Comparison of ENCODE assay signal across 1 cellular context in genomic region chr6:139894271-139894670, GRCh38.
TF ChIP-seq lines count a peak whose summit lies in the region.

No MANE protein-coding gene starts in this region.

TF ChIP-seq in H1, 55 proteins besides CTCF, POLR2A, EP300 and RAD21:
- TF ChIP-seq ATF2 (IDR thresholded peaks at IDR 0.05; ENCODE audit: low read length) (no peak), CBX5 (IDR thresholded peaks at IDR 0.05; ENCODE audit: low read depth, low read length) (no peak), TCF12 (IDR thresholded peaks at IDR 0.05; ENCODE audit: low read depth, low read length) (no peak), CHD7 (IDR thresholded peaks at IDR 0.05; ENCODE audit: insufficient replicate concordance, low read length) (no peak), RBBP5 (IDR thresholded peaks at IDR 0.05; ENCODE audit: borderline replicate concordance, low read depth, low read length) (no peak), SUZ12 (IDR thresholded peaks at IDR 0.05; ENCODE audit: low read length) (no peak), MAX (IDR thresholded peaks at IDR 0.05) (no peak), KDM5A (IDR thresholded peaks at IDR 0.05; ENCODE audit: low read length) (no peak), MAFK (IDR thresholded peaks at IDR 0.05; ENCODE audit: low read depth, low read length) (no peak), SRF (IDR thresholded peaks at IDR 0.05; ENCODE audit: low read depth, low read length) (no peak), EZH2 (IDR thresholded peaks at IDR 0.05; ENCODE audit: low read depth, low read length, severe bottlenecking) (no peak), SP2 (IDR thresholded peaks at IDR 0.05; ENCODE audit: low read length) (no peak), SP4 (IDR thresholded peaks at IDR 0.05; ENCODE audit: low read length) (no peak), POU5F1 (IDR thresholded peaks at IDR 0.05; ENCODE audit: low read depth, low read length) (no peak)
